In the genomic region with DNA sequence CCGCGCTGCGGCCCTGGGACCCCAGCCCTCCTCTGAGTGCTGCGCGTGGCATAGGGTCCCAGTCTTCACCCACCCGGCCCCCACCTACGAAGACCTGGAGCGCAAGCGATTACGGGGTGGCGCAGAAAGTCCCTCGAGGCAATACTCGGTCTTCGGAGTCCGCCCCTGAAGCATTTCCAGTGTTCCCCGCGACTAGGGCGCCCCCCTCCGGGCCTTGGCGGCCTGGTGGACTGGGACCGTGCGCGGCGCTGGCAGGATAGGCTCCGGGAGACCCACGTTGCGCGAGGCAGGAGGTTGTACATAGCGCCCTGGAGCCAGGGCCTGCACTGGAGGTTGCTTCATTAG, we compare ENCODE assay signal across 1 cellular context.
TF ChIP-seq lines count a peak whose summit lies in the region.

No MANE protein-coding gene starts in this region.

TF ChIP-seq in HepG2, 621 proteins besides CTCF, POLR2A, EP300 and RAD21 (continues in another document):
- TF ChIP-seq, protein P1, sequence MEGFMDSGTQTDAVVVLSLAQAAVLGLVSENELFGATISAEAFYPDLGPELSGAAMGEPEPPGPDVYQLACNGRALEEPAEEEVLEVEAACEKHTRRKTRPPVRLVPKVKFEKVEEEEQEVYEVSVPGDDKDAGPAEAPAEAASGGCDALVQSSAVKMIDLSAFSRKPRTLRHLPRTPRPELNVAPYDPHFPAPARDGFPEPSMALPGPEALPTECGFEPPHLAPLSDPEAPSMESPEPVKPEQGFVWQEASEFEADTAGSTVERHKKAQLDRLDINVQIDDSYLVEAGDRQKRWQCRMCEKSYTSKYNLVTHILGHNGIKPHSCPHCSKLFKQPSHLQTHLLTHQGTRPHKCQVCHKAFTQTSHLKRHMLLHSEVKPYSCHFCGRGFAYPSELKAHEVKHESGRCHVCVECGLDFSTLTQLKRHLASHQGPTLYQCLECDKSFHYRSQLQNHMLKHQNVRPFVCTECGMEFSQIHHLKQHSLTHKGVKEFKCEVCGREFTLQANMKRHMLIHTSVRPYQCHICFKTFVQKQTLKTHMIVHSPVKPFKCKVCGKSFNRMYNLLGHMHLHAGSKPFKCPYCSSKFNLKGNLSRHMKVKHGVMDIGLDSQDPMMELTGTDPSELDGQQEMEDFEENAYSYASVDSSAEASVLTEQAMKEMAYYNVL (CRISPR knock-in tag; IDR thresholded peaks at IDR 0.05; ENCODE audit: borderline replicate concordance), result peak; percentile 27; the same call in 1 of the 2 replicates
- TF ChIP-seq, protein P2, sequence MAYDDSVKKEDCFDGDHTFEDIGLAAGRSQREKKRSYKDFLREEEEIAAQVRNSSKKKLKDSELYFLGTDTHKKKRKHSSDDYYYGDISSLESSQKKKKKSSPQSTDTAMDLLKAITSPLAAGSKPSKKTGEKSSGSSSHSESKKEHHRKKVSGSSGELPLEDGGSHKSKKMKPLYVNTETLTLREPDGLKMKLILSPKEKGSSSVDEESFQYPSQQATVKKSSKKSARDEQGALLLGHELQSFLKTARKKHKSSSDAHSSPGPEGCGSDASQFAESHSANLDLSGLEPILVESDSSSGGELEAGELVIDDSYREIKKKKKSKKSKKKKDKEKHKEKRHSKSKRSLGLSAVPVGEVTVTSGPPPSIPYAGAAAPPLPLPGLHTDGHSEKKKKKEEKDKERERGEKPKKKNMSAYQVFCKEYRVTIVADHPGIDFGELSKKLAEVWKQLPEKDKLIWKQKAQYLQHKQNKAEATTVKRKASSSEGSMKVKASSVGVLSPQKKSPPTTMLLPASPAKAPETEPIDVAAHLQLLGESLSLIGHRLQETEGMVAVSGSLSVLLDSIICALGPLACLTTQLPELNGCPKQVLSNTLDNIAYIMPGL (CRISPR knock-in tag; IDR thresholded peaks at IDR 0.05; ENCODE audit: borderline replicate concordance in 1 of 2, low read depth in 1 of 2), result peak in 1 of 2 experiments; percentile 52; a peak in 3 of 4 replicates
- TF ChIP-seq ZKSCAN8 (CRISPR knock-in tag; IDR thresholded peaks at IDR 0.05; ENCODE audit: borderline replicate concordance) (no peak), ZNF703 (CRISPR knock-in tag; IDR thresholded peaks at IDR 0.05; ENCODE audit: borderline replicate concordance) (no peak), CBX5 (CRISPR knock-in tag; IDR thresholded peaks at IDR 0.05; ENCODE audit: borderline replicate concordance) (peak; percentile 5; the same call in 1 of the 2 replicates), AHR (CRISPR knock-in tag; IDR thresholded peaks at IDR 0.05) (no peak), STAG1 (CRISPR knock-in tag; IDR thresholded peaks at IDR 0.05) (peak; percentile 45), NFKBIZ (CRISPR knock-in tag; IDR thresholded peaks at IDR 0.05) (no peak), ZNF605 (CRISPR knock-in tag; IDR thresholded peaks at IDR 0.05) (0 out of 2 replicates have a peak, but pooled peaks have one; percentile 35), ADNP (CRISPR knock-in tag; IDR thresholded peaks at IDR 0.05) (no peak), CENPX (CRISPR knock-in tag; IDR thresholded peaks at IDR 0.05) (no peak), ZNF883 (CRISPR knock-in tag; IDR thresholded peaks at IDR 0.05; ENCODE audit: not compliant biosample characterization) (no peak), ZNF501 (CRISPR knock-in tag; IDR thresholded peaks at IDR 0.05) (peak; percentile 53; the same call in 1 of the 2 replicates), TBX2 (CRISPR knock-in tag; IDR thresholded peaks at IDR 0.05; ENCODE audit: borderline replicate concordance) (peak; percentile 63), ZNF7 (CRISPR knock-in tag; IDR thresholded peaks at IDR 0.05) (no peak), ZNF121 (CRISPR knock-in tag; IDR thresholded peaks at IDR 0.05) (no peak), ZNF773 (CRISPR knock-in tag; IDR thresholded peaks at IDR 0.05; ENCODE audit: borderline replicate concordance) (no peak), ZFX (CRISPR knock-in tag; IDR thresholded peaks at IDR 0.05; ENCODE audit: low read depth) (peak; percentile 30; the same call in 1 of the 2 replicates), RBAK (CRISPR knock-in tag; IDR thresholded peaks at IDR 0.05) (no peak), SCMH1 (CRISPR knock-in tag; IDR thresholded peaks at IDR 0.05; ENCODE audit: borderline replicate concordance) (no peak), ZNF772 (CRISPR knock-in tag; IDR thresholded peaks at IDR 0.05) (0 out of 2 replicates have a peak, but pooled peaks have one; percentile 37), ZNF891 (CRISPR knock-in tag; IDR thresholded peaks at IDR 0.05) (0 out of 2 replicates have a peak, but pooled peaks have one; percentile 26), RAD51 (IDR thresholded peaks at IDR 0.05; ENCODE audit: borderline replicate concordance) (no peak), ZNF350 (CRISPR knock-in tag; IDR thresholded peaks at IDR 0.05; ENCODE audit: borderline replicate concordance, low read depth) (0 out of 2 replicates have a peak, but pooled peaks have one; percentile 36), ZNF543 (CRISPR knock-in tag; IDR thresholded peaks at IDR 0.05) (peak; percentile 45; the same call in 1 of the 2 replicates), ZNF792 (CRISPR knock-in tag; IDR thresholded peaks at IDR 0.05) (0 out of 2 replicates have a peak, but pooled peaks have one; percentile 1), NFKB2 (CRISPR knock-in tag; IDR thresholded peaks at IDR 0.05; ENCODE audit: borderline replicate concordance) (0 out of 2 replicates have a peak, but pooled peaks have one; percentile 29), TSC22D2 (CRISPR knock-in tag; IDR thresholded peaks at IDR 0.05; ENCODE audit: borderline replicate concordance) (no peak), NRL (CRISPR knock-in tag; IDR thresholded peaks at IDR 0.05; ENCODE audit: borderline replicate concordance) (peak; percentile 23; the same call in 1 of the 2 replicates), JUN (CRISPR knock-in tag; IDR thresholded peaks at IDR 0.05) (no peak), AKAP8 (CRISPR knock-in tag; IDR thresholded peaks at IDR 0.05) (no peak), ZNF441 (CRISPR knock-in tag; IDR thresholded peaks at IDR 0.05; ENCODE audit: borderline replicate concordance) (no peak), SMC3 (IDR thresholded peaks at IDR 0.05; ENCODE audit: low read length) (no peak)
- TF ChIP-seq, protein P3, sequence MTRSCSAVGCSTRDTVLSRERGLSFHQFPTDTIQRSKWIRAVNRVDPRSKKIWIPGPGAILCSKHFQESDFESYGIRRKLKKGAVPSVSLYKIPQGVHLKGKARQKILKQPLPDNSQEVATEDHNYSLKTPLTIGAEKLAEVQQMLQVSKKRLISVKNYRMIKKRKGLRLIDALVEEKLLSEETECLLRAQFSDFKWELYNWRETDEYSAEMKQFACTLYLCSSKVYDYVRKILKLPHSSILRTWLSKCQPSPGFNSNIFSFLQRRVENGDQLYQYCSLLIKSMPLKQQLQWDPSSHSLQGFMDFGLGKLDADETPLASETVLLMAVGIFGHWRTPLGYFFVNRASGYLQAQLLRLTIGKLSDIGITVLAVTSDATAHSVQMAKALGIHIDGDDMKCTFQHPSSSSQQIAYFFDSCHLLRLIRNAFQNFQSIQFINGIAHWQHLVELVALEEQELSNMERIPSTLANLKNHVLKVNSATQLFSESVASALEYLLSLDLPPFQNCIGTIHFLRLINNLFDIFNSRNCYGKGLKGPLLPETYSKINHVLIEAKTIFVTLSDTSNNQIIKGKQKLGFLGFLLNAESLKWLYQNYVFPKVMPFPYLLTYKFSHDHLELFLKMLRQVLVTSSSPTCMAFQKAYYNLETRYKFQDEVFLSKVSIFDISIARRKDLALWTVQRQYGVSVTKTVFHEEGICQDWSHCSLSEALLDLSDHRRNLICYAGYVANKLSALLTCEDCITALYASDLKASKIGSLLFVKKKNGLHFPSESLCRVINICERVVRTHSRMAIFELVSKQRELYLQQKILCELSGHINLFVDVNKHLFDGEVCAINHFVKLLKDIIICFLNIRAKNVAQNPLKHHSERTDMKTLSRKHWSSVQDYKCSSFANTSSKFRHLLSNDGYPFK (CRISPR knock-in tag; IDR thresholded peaks at IDR 0.05; ENCODE audit: borderline replicate concordance), result 0 out of 2 replicates have a peak, but pooled peaks have one; percentile 36
- TF ChIP-seq, protein P4, sequence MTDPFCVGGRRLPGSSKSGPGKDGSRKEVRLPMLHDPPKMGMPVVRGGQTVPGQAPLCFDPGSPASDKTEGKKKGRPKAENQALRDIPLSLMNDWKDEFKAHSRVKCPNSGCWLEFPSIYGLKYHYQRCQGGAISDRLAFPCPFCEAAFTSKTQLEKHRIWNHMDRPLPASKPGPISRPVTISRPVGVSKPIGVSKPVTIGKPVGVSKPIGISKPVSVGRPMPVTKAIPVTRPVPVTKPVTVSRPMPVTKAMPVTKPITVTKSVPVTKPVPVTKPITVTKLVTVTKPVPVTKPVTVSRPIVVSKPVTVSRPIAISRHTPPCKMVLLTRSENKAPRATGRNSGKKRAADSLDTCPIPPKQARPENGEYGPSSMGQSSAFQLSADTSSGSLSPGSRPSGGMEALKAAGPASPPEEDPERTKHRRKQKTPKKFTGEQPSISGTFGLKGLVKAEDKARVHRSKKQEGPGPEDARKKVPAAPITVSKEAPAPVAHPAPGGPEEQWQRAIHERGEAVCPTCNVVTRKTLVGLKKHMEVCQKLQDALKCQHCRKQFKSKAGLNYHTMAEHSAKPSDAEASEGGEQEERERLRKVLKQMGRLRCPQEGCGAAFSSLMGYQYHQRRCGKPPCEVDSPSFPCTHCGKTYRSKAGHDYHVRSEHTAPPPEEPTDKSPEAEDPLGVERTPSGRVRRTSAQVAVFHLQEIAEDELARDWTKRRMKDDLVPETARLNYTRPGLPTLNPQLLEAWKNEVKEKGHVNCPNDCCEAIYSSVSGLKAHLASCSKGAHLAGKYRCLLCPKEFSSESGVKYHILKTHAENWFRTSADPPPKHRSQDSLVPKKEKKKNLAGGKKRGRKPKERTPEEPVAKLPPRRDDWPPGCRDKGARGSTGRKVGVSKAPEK (CRISPR knock-in tag; IDR thresholded peaks at IDR 0.05; ENCODE audit: borderline replicate concordance), result peak; percentile 20; the same call in 1 of the 2 replicates
- TF ChIP-seq, protein P5, sequence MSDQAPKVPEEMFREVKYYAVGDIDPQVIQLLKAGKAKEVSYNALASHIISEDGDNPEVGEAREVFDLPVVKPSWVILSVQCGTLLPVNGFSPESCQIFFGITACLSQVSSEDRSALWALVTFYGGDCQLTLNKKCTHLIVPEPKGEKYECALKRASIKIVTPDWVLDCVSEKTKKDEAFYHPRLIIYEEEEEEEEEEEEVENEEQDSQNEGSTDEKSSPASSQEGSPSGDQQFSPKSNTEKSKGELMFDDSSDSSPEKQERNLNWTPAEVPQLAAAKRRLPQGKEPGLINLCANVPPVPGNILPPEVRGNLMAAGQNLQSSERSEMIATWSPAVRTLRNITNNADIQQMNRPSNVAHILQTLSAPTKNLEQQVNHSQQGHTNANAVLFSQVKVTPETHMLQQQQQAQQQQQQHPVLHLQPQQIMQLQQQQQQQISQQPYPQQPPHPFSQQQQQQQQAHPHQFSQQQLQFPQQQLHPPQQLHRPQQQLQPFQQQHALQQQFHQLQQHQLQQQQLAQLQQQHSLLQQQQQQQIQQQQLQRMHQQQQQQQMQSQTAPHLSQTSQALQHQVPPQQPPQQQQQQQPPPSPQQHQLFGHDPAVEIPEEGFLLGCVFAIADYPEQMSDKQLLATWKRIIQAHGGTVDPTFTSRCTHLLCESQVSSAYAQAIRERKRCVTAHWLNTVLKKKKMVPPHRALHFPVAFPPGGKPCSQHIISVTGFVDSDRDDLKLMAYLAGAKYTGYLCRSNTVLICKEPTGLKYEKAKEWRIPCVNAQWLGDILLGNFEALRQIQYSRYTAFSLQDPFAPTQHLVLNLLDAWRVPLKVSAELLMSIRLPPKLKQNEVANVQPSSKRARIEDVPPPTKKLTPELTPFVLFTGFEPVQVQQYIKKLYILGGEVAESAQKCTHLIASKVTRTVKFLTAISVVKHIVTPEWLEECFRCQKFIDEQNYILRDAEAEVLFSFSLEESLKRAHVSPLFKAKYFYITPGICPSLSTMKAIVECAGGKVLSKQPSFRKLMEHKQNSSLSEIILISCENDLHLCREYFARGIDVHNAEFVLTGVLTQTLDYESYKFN (CRISPR knock-in tag; conservative IDR thresholded peaks at IDR 0.05), result no peak
- TF ChIP-seq, protein P6, sequence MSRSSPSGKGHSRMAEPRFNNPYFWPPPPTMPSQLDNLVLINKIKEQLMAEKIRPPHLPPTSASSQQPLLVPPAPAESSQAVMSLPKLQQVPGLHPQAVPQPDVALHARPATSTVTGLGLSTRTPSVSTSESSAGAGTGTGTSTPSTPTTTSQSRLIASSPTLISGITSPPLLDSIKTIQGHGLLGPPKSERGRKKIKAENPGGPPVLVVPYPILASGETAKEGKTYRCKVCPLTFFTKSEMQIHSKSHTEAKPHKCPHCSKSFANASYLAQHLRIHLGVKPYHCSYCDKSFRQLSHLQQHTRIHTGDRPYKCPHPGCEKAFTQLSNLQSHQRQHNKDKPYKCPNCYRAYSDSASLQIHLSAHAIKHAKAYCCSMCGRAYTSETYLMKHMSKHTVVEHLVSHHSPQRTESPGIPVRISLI (CRISPR knock-in tag; IDR thresholded peaks at IDR 0.05; ENCODE audit: borderline replicate concordance), result 0 out of 2 replicates have a peak, but pooled peaks have one; percentile 55
- TF ChIP-seq, protein P7, sequence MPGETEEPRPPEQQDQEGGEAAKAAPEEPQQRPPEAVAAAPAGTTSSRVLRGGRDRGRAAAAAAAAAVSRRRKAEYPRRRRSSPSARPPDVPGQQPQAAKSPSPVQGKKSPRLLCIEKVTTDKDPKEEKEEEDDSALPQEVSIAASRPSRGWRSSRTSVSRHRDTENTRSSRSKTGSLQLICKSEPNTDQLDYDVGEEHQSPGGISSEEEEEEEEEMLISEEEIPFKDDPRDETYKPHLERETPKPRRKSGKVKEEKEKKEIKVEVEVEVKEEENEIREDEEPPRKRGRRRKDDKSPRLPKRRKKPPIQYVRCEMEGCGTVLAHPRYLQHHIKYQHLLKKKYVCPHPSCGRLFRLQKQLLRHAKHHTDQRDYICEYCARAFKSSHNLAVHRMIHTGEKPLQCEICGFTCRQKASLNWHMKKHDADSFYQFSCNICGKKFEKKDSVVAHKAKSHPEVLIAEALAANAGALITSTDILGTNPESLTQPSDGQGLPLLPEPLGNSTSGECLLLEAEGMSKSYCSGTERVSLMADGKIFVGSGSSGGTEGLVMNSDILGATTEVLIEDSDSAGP (CRISPR knock-in tag; IDR thresholded peaks at IDR 0.05; ENCODE audit: borderline replicate concordance), result peak; percentile 62; the same call in 1 of the 2 replicates
- TF ChIP-seq, protein P8, sequence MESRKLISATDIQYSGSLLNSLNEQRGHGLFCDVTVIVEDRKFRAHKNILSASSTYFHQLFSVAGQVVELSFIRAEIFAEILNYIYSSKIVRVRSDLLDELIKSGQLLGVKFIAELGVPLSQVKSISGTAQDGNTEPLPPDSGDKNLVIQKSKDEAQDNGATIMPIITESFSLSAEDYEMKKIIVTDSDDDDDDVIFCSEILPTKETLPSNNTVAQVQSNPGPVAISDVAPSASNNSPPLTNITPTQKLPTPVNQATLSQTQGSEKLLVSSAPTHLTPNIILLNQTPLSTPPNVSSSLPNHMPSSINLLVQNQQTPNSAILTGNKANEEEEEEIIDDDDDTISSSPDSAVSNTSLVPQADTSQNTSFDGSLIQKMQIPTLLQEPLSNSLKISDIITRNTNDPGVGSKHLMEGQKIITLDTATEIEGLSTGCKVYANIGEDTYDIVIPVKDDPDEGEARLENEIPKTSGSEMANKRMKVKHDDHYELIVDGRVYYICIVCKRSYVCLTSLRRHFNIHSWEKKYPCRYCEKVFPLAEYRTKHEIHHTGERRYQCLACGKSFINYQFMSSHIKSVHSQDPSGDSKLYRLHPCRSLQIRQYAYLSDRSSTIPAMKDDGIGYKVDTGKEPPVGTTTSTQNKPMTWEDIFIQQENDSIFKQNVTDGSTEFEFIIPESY (CRISPR knock-in tag; IDR thresholded peaks at IDR 0.05), result peak; percentile 97
- TF ChIP-seq, protein P9, sequence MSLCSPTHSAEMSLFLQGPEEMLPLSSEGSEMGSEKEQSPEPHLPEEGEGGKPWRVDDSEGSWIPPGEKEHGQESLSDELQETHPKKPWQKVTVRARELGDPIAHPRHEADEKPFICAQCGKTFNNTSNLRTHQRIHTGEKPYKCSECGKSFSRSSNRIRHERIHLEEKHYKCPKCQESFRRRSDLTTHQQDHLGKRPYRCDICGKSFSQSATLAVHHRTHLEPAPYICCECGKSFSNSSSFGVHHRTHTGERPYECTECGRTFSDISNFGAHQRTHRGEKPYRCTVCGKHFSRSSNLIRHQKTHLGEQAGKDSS (CRISPR knock-in tag; IDR thresholded peaks at IDR 0.05; ENCODE audit: borderline replicate concordance, low read depth), result 0 out of 2 replicates have a peak, but pooled peaks have one; percentile 37
